In the genomic region with DNA sequence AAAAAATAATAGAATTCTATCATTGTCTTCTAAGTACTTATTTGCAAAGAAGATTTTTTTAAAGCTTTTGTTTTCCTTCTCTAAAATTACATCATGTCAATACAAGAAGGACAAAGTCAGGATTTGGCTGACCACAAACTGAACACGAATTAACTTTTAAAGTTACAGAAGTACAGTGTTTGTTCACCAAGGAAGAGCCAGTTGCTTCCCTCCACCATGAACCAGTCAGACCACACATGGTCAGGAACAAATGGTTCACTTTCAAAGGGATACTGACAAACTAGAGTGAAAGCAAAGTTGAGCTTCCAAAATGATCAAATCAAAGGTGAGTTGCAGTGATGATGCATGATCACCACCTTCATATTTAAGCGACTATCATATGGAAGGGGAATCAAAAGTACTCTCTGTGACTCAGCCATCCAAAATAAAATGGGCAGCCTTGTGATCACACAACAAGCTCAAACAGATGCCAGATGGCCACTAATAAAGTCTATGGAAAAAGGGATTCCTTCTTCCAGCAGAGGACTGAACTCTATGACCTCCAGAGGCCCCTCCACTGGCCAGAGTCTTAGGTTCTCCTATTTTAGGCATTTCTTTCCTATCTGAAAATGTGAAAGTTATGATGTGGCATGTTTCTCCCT, we compare ENCODE assay signal across 28 cellular contexts. TPM values are rescaled to one million over a fixed set of nuclear protein-coding genes. Genes with fewer than 3 reads are reported as not detected.
DNase-seq lines count a peak whose midpoint lies in the region; ATAC-seq, FAIRE-seq and TF ChIP-seq lines count a peak whose summit lies in the region.
"Had no signal": no experiment of that assay in that cellular context is flagged by ENCODE, and none has a peak within 500 bp of the region (broad histone marks: within the 10 kb centered on the region; RNA-seq: fewer than 3 reads in every experiment).

No MANE protein-coding gene starts in this region.

- no peaks in the 10 kb centered on the region for H4K20me1 ChIP-seq in GM12878 (ENCODE audit: control insufficient read depth, insufficient read depth)
- H4K20me1 ChIP-seq in HepG2 (ENCODE audit: insufficient read depth, low read length): no peaks in the 10 kb centered on the region

- H3K27me3 ChIP-seq in GM12878 (replicated peaks in 1 of 2; ENCODE audit: control insufficient read depth in 2 of 2, insufficient read depth in 2 of 2, low read length in 1 of 2) (no peaks in the 10 kb centered on the region), HepG2 (ENCODE audit: control insufficient read depth in 1 of 2, insufficient read depth in 2 of 2, low read length in 2 of 2) (no peaks in the 10 kb centered on the region), Peyer's patch (no peaks in the 10 kb centered on the region)
- no peaks in the 10 kb centered on the region for H3K27me3 ChIP-seq in CD8-positive, alpha-beta T cell (ENCODE audit: insufficient read depth, low read length)
- H3K27me3 ChIP-seq: brain microvascular endothelial cell, gastroesophageal sphincter had no signal

- POLR2A ChIA-PET in GM12878 (lab: Charles Lee) (interaction anchor here (1.3 kb wide), 1 partner anchor 12 kb away, joined by 3 read pairs; no protein-coding TSS in a partner anchor), HepG2 (lab: Yijun Ruan, JAX) (no interaction called here)
- POLR2A ChIA-PET in CD8-positive, alpha-beta T cell (lab: Charles Lee): no interaction called here

- H3K4me3 Mint-ChIP-seq in CD14-positive monocyte: no peak overlapping the region
- no peak overlapping the region for H3K4me3 Mint-ChIP-seq in CD8-positive, alpha-beta T cell
- H3K4me3 Mint-ChIP-seq: activated CD8-positive, alpha-beta memory T cell treated with anti-CD3 and anti-CD28 coated beads, Interleukin-2, amount 10 ng/mL, durations not matched to agents 7 days and 5 days; activated naive CD8-positive, alpha-beta T cell treated with anti-CD3 and anti-CD28 coated beads, Interleukin-2, amount 10 ng/mL, durations not matched to agents 7 days and 5 days; activated T-helper 17 cell treated with anti-CD3 and anti-CD28 coated beads, Interleukin-2, amount 50 U/mL, for 72 hours; CD4-positive, alpha-beta memory T cell; nephron progenitor cell had no signal

- in situ Hi-C loops in GM12878 (cut with MboI): no loop called here
- in situ Hi-C loops in HepG2 (cut with HindIII; ENCODE audit: extremely low pct_ligation_motif_present, low pct_unique_long_range_greater_than_20kb): no loop called here

- H2AFZ ChIP-seq in GM12878 (ENCODE audit: control insufficient read depth, low read depth, low read length) (no peak overlapping the region), HepG2 (ENCODE audit: low read length) (no peak overlapping the region)

- H3K27ac Mint-ChIP-seq in CD14-positive monocyte: peak overlapping the region; percentile 9 to 84 (median 66)
- H3K27ac Mint-ChIP-seq in CD8-positive, alpha-beta T cell: no peak overlapping the region
- H3K27ac Mint-ChIP-seq: activated CD8-positive, alpha-beta memory T cell treated with anti-CD3 and anti-CD28 coated beads, Interleukin-2, amount 10 ng/mL, durations not matched to agents 7 days and 5 days; activated naive CD8-positive, alpha-beta T cell treated with anti-CD3 and anti-CD28 coated beads, Interleukin-2, amount 10 ng/mL, durations not matched to agents 7 days and 5 days; activated T-helper 17 cell treated with anti-CD3 and anti-CD28 coated beads, Interleukin-2, amount 50 U/mL, for 72 hours; CD4-positive, alpha-beta memory T cell; nephron progenitor cell had no signal

- peak; percentile 13 for FAIRE-seq in GM12878 (lab: Jason Lieb, UNC)
- FAIRE-seq in HepG2 (lab: Jason Lieb, UNC): peak; percentile 12
- FAIRE-seq: endothelial cell of umbilical vein, small intestine had no signal

- no peaks in the 10 kb centered on the region for H3K79me2 ChIP-seq in GM12878 (ENCODE audit: control insufficient read depth, insufficient read depth, low read length)
- peaks cover 58% of the 10 kb centered on the region for H3K79me2 ChIP-seq in HepG2 (ENCODE audit: insufficient read depth, low read length)

- no peaks in the 10 kb centered on the region for H3K36me3 ChIP-seq in GM12878 (ENCODE audit: control insufficient read depth in 2 of 2, insufficient read depth in 2 of 2, low read length in 1 of 2)
- no peaks in the 10 kb centered on the region for H3K36me3 ChIP-seq in HepG2 (replicated peaks in 1 of 2; ENCODE audit: control insufficient read depth in 1 of 2, insufficient read depth in 2 of 2, low read length in 2 of 2)
- H3K36me3 ChIP-seq in Peyer's patch: no peaks in the 10 kb centered on the region
- H3K36me3 ChIP-seq in CD8-positive, alpha-beta T cell (ENCODE audit: insufficient read depth, low read length): no peaks in the 10 kb centered on the region
- H3K36me3 ChIP-seq: brain microvascular endothelial cell had no signal

- SMC1A ChIA-PET in GM12878 (lab: Charles Lee; ENCODE audit: uncharacterized antibody, unreplicated experiment): interaction anchor here (0.9 to 1.1 kb wide), 2 partner anchors 12 to 13 kb away, joined by 3 read pairs; a partner anchor contains a TSS

- H3K9me3 Mint-ChIP-seq in CD14-positive monocyte: no peaks in the 10 kb centered on the region
- H3K9me3 Mint-ChIP-seq in CD8-positive, alpha-beta T cell: no peaks in the 10 kb centered on the region
- H3K9me3 Mint-ChIP-seq: activated T-helper 17 cell treated with anti-CD3 and anti-CD28 coated beads, Interleukin-2, amount 50 U/mL, for 72 hours had no signal

- no peak for TF ChIP-seq CTCF in CD14-positive monocyte (IDR thresholded peaks at IDR 0.05)
- no peak for TF ChIP-seq CTCF in GM12878 (IDR thresholded peaks at IDR 0.05 in 2 of 3, conservative IDR thresholded peaks at IDR 0.05 in 1 of 3; ENCODE audit: control insufficient read depth in 2 of 3, extremely low read depth in 1 of 3, insufficient read depth in 1 of 3, low read depth in 3 of 3, low read length in 3 of 3)
- no peak for TF ChIP-seq CTCF in HepG2 (CRISPR knock-in tag; IDR thresholded peaks at IDR 0.05)
- no peak for TF ChIP-seq CTCF in Peyer's patch (IDR thresholded peaks at IDR 0.05)
- no peak for TF ChIP-seq CTCF in CD8-positive, alpha-beta T cell (IDR thresholded peaks at IDR 0.05)

- CTCF ChIA-PET in GM12878 (lab: Yijun Ruan, JAX): no interaction called here
- CTCF ChIA-PET in HepG2 (lab: Yijun Ruan, JAX; ENCODE audit: low intra/inter-chr PET ratio, low total read pairs): no interaction called here
- CTCF ChIA-PET in CD8-positive, alpha-beta T cell (lab: Charles Lee): no interaction called here

- no peak overlapping the region for H3K4me2 ChIP-seq in GM12878 (ENCODE audit: control insufficient read depth, insufficient read depth)
- no peak overlapping the region for H3K4me2 ChIP-seq in HepG2 (ENCODE audit: low read depth, low read length)

- no peak overlapping the region for H3K4me3 ChIP-seq in GM12878
- H3K4me3 ChIP-seq in HepG2 (replicated peaks in 1 of 3; ENCODE audit: insufficient read depth in 1 of 3, low read depth in 2 of 3, low read length in 3 of 3): no peak overlapping the region
- H3K4me3 ChIP-seq in Peyer's patch: no peak overlapping the region
- no peak overlapping the region for H3K4me3 ChIP-seq in CD8-positive, alpha-beta T cell (ENCODE audit: low read depth, low read length)
- H3K4me3 ChIP-seq: gastroesophageal sphincter, SK-N-MC had no signal

- RAD21 ChIA-PET in GM12878 (lab: Charles Lee; ENCODE audit: unreplicated experiment): no interaction called here

- BruUV-seq in GM12878 (replicated peaks; lab: Mats Ljungman, UMichigan) (no TSS peak), HepG2 (replicated peaks; lab: Mats Ljungman, UMichigan) (no TSS peak)

- TF ChIP-seq EP300 in GM12878 (IDR thresholded peaks at IDR 0.05; ENCODE audit: borderline replicate concordance in 1 of 2, control insufficient read depth in 1 of 2, low read depth in 2 of 2, low read length in 2 of 2) (no peak), HepG2 (IDR thresholded peaks at IDR 0.05; ENCODE audit: low read depth in 2 of 2, low read length in 2 of 2) (no peak), HepG2 (CRISPR knock-in tag; IDR thresholded peaks at IDR 0.05; ENCODE audit: borderline replicate concordance) (no peak)

- H3K4me1 ChIP-seq in GM12878 (ENCODE audit: control insufficient read depth, insufficient read depth, low read length) (peaks cover 4% of the 10 kb centered on the region; the same call in 1 of the 2 replicates), HepG2 (ENCODE audit: insufficient read depth, low read length) (peaks cover 41% of the 10 kb centered on the region), Peyer's patch (no peaks in the 10 kb centered on the region)
- no peaks in the 10 kb centered on the region for H3K4me1 ChIP-seq in CD8-positive, alpha-beta T cell (ENCODE audit: insufficient read depth, low read length)

- no peak for DNase-seq in CD14-positive monocyte (ENCODE audit: low spot score)
- DNase-seq in LHCN-M2 (ENCODE audit: low read depth): peak; percentile 67
- DNase-seq in GM12878 (ENCODE audit: low read depth, low spot score): no peak
- DNase-seq in HepG2 (ENCODE audit: low spot score): no peak
- no peak for DNase-seq in AG20443 (ENCODE audit: low spot score)
- DNase-seq in Peyer's patch: no peak
- no peak for DNase-seq in CD8-positive, alpha-beta T cell
- DNase-seq in hippocampal formation (lab: John Stamatoyannopoulos, UW): no peak
- DNase-seq: ACHN; activated CD8-positive, alpha-beta memory T cell treated with anti-CD3 and anti-CD28 coated beads, Interleukin-2, amount 10 ng/mL, durations not matched to agents 7 days and 5 days; activated naive CD8-positive, alpha-beta T cell treated with anti-CD3 and anti-CD28 coated beads, Interleukin-2, amount 10 ng/mL, durations not matched to agents 7 days and 5 days; brain microvascular endothelial cell; CD4-positive, alpha-beta memory T cell; cortex of kidney; DND-41; Karpas-422; mesendoderm; NCI-H1436; NCI-H526 treated with DMSO at 0.1 percent for 48 hours; nephron progenitor cell; PC-3; small intestine; stimulated activated CD4-positive, alpha-beta T cell treated with anti-CD3 and anti-CD28 coated beads, Interleukin-4, amount 100 ng/mL, for 1 hour; T1000 had no signal

- no peaks in the 10 kb centered on the region for H3K36me3 Mint-ChIP-seq in CD14-positive monocyte
- no peaks in the 10 kb centered on the region for H3K36me3 Mint-ChIP-seq in CD8-positive, alpha-beta T cell

- no peaks in the 10 kb centered on the region for H3K9me3 ChIP-seq in GM12878 (replicated peaks; ENCODE audit: control insufficient read depth, insufficient read depth, low read length)
- peaks cover 15% of the 10 kb centered on the region for H3K9me3 ChIP-seq in HepG2 (ENCODE audit: low read length)
- H3K9me3 ChIP-seq in Peyer's patch: no peaks in the 10 kb centered on the region
- H3K9me3 ChIP-seq in CD8-positive, alpha-beta T cell (ENCODE audit: low read length): no peaks in the 10 kb centered on the region
- H3K9me3 ChIP-seq: gastroesophageal sphincter had no signal

- TF ChIP-seq POLR2A in GM12878 (IDR thresholded peaks at IDR 0.05; ENCODE audit: low read depth, low read length) (no peak), HepG2 (IDR thresholded peaks at IDR 0.05; ENCODE audit: insufficient read depth in 1 of 2, low read depth in 2 of 2, low read length in 2 of 2) (no peak), Peyer's patch (IDR thresholded peaks at IDR 0.05) (no peak)

- H3K4me1 Mint-ChIP-seq in CD14-positive monocyte: peaks cover 58% of the 10 kb centered on the region
- H3K4me1 Mint-ChIP-seq in CD8-positive, alpha-beta T cell (ENCODE audit: low read depth): peaks cover 4% of the 10 kb centered on the region
- H3K4me1 Mint-ChIP-seq: activated CD8-positive, alpha-beta memory T cell treated with anti-CD3 and anti-CD28 coated beads, Interleukin-2, amount 10 ng/mL, durations not matched to agents 7 days and 5 days; activated naive CD8-positive, alpha-beta T cell treated with anti-CD3 and anti-CD28 coated beads, Interleukin-2, amount 10 ng/mL, durations not matched to agents 7 days and 5 days; activated T-helper 17 cell treated with anti-CD3 and anti-CD28 coated beads, Interleukin-2, amount 50 U/mL, for 72 hours had no signal

- H3K27me3 Mint-ChIP-seq in CD14-positive monocyte (ENCODE audit: low read depth in 3 of 3): no peaks in the 10 kb centered on the region
- H3K27me3 Mint-ChIP-seq in CD8-positive, alpha-beta T cell (ENCODE audit: low read depth): no peaks in the 10 kb centered on the region
- H3K27me3 Mint-ChIP-seq: activated CD8-positive, alpha-beta memory T cell treated with anti-CD3 and anti-CD28 coated beads, Interleukin-2, amount 10 ng/mL, durations not matched to agents 7 days and 5 days; activated naive CD8-positive, alpha-beta T cell treated with anti-CD3 and anti-CD28 coated beads, Interleukin-2, amount 10 ng/mL, durations not matched to agents 7 days and 5 days; activated T-helper 17 cell treated with anti-CD3 and anti-CD28 coated beads, Interleukin-2, amount 50 U/mL, for 72 hours; CD4-positive, alpha-beta memory T cell had no signal

- 66% methylated on average over 2 of the region's 2 CpGs for WGBS in GM12878 (ENCODE audit: insufficient coverage, insufficient replicate concordance, low lambda C conversion rate, missing lambda C conversion rate)
- 66% methylated on average over 2 of the region's 2 CpGs for WGBS in HepG2 (ENCODE audit: low lambda C conversion rate)

- ATAC-seq in GM12878 (no peak), HepG2 (no peak)
- ATAC-seq in CD8-positive, alpha-beta T cell: no peak
- ATAC-seq: activated CD8-positive, alpha-beta memory T cell treated with anti-CD3 and anti-CD28 coated beads, Interleukin-2, amount 10 ng/mL, durations not matched to agents 7 days and 5 days; activated T-helper 17 cell treated with anti-CD3 and anti-CD28 coated beads, Interleukin-2, amount 50 U/mL, for 72 hours; gastroesophageal sphincter; PC-3 had no signal

- TF ChIP-seq RAD21 in GM12878 (IDR thresholded peaks at IDR 0.05; ENCODE audit: insufficient read depth, low read depth, low read length) (no peak), HepG2 (CRISPR knock-in tag; IDR thresholded peaks at IDR 0.05) (no peak)

- H3K9ac ChIP-seq in GM12878 (ENCODE audit: control insufficient read depth, insufficient read depth, low read length) (no peak overlapping the region), HepG2 (ENCODE audit: insufficient read depth, low read depth, low read length) (no peak overlapping the region)

- intact Hi-C loops in CD14-positive monocyte (cut with micrococcal nuclease) (no loop called here), GM12878 (cut with micrococcal nuclease; ENCODE audit: unreplicated experiment) (no loop called here), HepG2 (cut with micrococcal nuclease; ENCODE audit: unreplicated experiment) (no loop called here)
- intact Hi-C loops in CD8-positive, alpha-beta T cell (cut with DNase I, micrococcal nuclease): no loop called here

- H3K27ac ChIP-seq in GM12878 (ENCODE audit: control insufficient read depth, insufficient read depth) (no peak overlapping the region), HepG2 (ENCODE audit: extremely low read length, insufficient read depth, low read length) (no peak overlapping the region), Peyer's patch (no peak overlapping the region)
- no peak overlapping the region for H3K27ac ChIP-seq in CD8-positive, alpha-beta T cell (ENCODE audit: low read depth, low read length)
- H3K27ac ChIP-seq: brain microvascular endothelial cell, gastroesophageal sphincter, SK-N-MC had no signal

RNA-seq across cellular contexts. Expression of a gene that starts 13.1 kb away (rescaled TPM):
- under 1 TPM; 0.27 to 0.93 TPM for polyA plus RNA-seq in CD14-positive monocyte
- total RNA-seq in LHCN-M2 (2014; rRNA removed): 12.1 and 15.6 TPM in 2 replicates
- polyA plus RNA-seq in LHCN-M2 (2012): 5.8 TPM
- total RNA-seq in GM12878 (2013; cell fraction: nucleolus; rRNA removed): 13.1 and 16.1 TPM in 2 replicates
- total RNA-seq in GM12878 (2014; rRNA removed): 8.1 and 9.8 TPM in 2 replicates
- total RNA-seq in GM12878 (2014; rRNA removed; fragmentation: Illumina TruSeq; extraction: Trizol): 7.3 and 8.2 TPM in 2 replicates
- 10.0 and 10.1 TPM in 2 replicates for total RNA-seq in GM12878 (2021)
- 2.4 TPM for polyA plus RNA-seq in GM12878 (2011; ENCODE audit: low read depth)
- polyA plus RNA-seq in GM12878 (2011; rRNA removed): 2.5 and 2.6 TPM in 2 replicates
- polyA plus RNA-seq in GM12878 (2011; cell fraction: cytosol; rRNA removed): 2.2 and 2.8 TPM in 2 replicates
- polyA plus RNA-seq in GM12878 (2011; cell fraction: nucleus; rRNA removed): 2.7 and 3.3 TPM in 2 replicates
- 1.8 and 2.5 TPM in 2 replicates for polyA plus RNA-seq in GM12878 (2012)
- polyA plus RNA-seq in GM12878 (2014; fragmentation: Illumina TruSeq; extraction: Trizol): 4.2 and 5.2 TPM in 2 replicates
- polyA plus RNA-seq in GM12878 (2014; fragmentation: Nextera tagmentation; extraction: Ambion mirVana): 10 to 100 TPM in 1 of 2 experiments, 1 to 10 TPM in 1; 2.0 to 12.4 TPM
- 5.1 and 5.4 TPM in 2 replicates for polyA plus RNA-seq in GM12878 (2014; rRNA removed)
- polyA plus RNA-seq in GM12878 (2016; fragmentation: Nextera tagmentation; extraction: Ambion mirVana): 1 to 10 TPM; 4.8 to 6.6 TPM
- 7.1 and 8.9 TPM in 2 replicates for polyA minus RNA-seq in GM12878 (2011; rRNA and poly(A)+ RNA removed)
- polyA minus RNA-seq in GM12878 (2011; cell fraction: cytosol; rRNA and poly(A)+ RNA removed): 2.3 and 3.7 TPM in 2 replicates
- 2.5 and 4.0 TPM in 2 replicates for polyA minus RNA-seq in GM12878 (2011; cell fraction: nucleus; rRNA and poly(A)+ RNA removed)
- 6.6 and 7.4 TPM in 2 replicates for total RNA-seq in HepG2 (2016; rRNA removed; fragmentation: Illumina TruSeq; extraction: Trizol)
- total RNA-seq in HepG2 (2016; cell fraction: cytosol; rRNA removed; fragmentation: Illumina TruSeq; extraction: Trizol; ENCODE audit: low read depth): 1.7 and 2.3 TPM in 2 replicates
- 6.1 and 6.6 TPM in 2 replicates for total RNA-seq in HepG2 (2016; cell fraction: insoluble cytoplasmic fraction; rRNA removed; fragmentation: Illumina TruSeq; extraction: Trizol)
- total RNA-seq in HepG2 (2016; cell fraction: membrane; rRNA removed; fragmentation: Illumina TruSeq; extraction: Trizol): 2.8 and 2.9 TPM in 2 replicates
- total RNA-seq in HepG2 (2016; cell fraction: nucleus; rRNA removed; fragmentation: Illumina TruSeq; extraction: Trizol): 8.2 and 14.2 TPM in 2 replicates
- polyA plus RNA-seq in HepG2 (2011; rRNA removed): 2.8 and 3.2 TPM in 2 replicates
- 1.8 and 2.3 TPM in 2 replicates for polyA plus RNA-seq in HepG2 (2011; cell fraction: cytosol; rRNA removed)
- polyA plus RNA-seq in HepG2 (2011; cell fraction: nucleus; rRNA removed): 4.3 and 4.9 TPM in 2 replicates
- polyA plus RNA-seq in HepG2 (2012): 2.9 and 4.9 TPM in 2 replicates
- polyA plus RNA-seq in HepG2 (2016; cell fraction: cytosol; fragmentation: Illumina TruSeq; extraction: Trizol; ENCODE audit: low read depth): 0.17 and 0.21 TPM in 2 replicates
- polyA plus RNA-seq in HepG2 (2016; cell fraction: insoluble cytoplasmic fraction; fragmentation: Illumina TruSeq; extraction: Trizol; ENCODE audit: low read depth): 3.7 and 4.3 TPM in 2 replicates
- 0.42 and 0.64 TPM in 2 replicates for polyA plus RNA-seq in HepG2 (2016; cell fraction: membrane; fragmentation: Illumina TruSeq; extraction: Trizol; ENCODE audit: low read depth)
- 14.0 and 14.9 TPM in 2 replicates for polyA plus RNA-seq in HepG2 (2016; cell fraction: nucleus; fragmentation: Illumina TruSeq; extraction: Trizol; ENCODE audit: insufficient read depth, low read depth)
- polyA minus RNA-seq in HepG2 (2011; rRNA and poly(A)+ RNA removed; ENCODE audit: low replicate concordance): 3.9 and 6.2 TPM in 2 replicates
- polyA minus RNA-seq in HepG2 (2011; cell fraction: cytosol; rRNA and poly(A)+ RNA removed): 4.0 and 4.6 TPM in 2 replicates
- polyA minus RNA-seq in HepG2 (2011; cell fraction: nucleus; rRNA and poly(A)+ RNA removed): 7.8 and 12.2 TPM in 2 replicates
- total RNA-seq in Peyer's patch: 10 to 100 TPM in 1 of 4 donors, 1 to 10 TPM in 3; 3.9 to 10.2 (median 7.4) TPM
- 1 to 10 TPM; 4.3 to 5.6 TPM for total RNA-seq in CD8-positive, alpha-beta T cell
